In genomic region chr2:191066281-191067233, GRCh38 we compare ENCODE assay signal across 12 cellular contexts. TPM values are rescaled to one million over a fixed set of nuclear protein-coding genes. Genes with fewer than 3 reads are reported as not detected.
DNase-seq lines count a peak whose midpoint lies in the region; ATAC-seq and TF ChIP-seq lines count a peak whose summit lies in the region.
"Had no signal": no experiment of that assay in that cellular context is flagged by ENCODE, and none has a peak within 500 bp of the region (broad histone marks: within the 10 kb centered on the region; RNA-seq: fewer than 3 reads in every experiment).

No MANE protein-coding gene starts in this region.

- TF ChIP-seq CTCF in endothelial cell (IDR thresholded peaks at IDR 0.05; ENCODE audit: unreplicated experiment) = no peak

- H3K9me3 ChIP-seq in right cardiac atrium (ENCODE audit: control insufficient read depth, low read length) = no peaks in the 10 kb centered on the region
- H3K9me3 ChIP-seq in MG63 = no peaks in the 10 kb centered on the region

- H3K27me3 ChIP-seq in right cardiac atrium (ENCODE audit: control insufficient read depth, insufficient read depth) (no peaks in the 10 kb centered on the region), MG63 (no peaks in the 10 kb centered on the region)
- H3K27me3 ChIP-seq: cardiac muscle cell had no signal

- 59% methylated on average over 7 of the region's 7 CpGs for WGBS in right cardiac atrium

- intact Hi-C loops in Right ventricle myocardium superior (cut with DNase I) (no loop called here), right cardiac atrium (cut with DNase I) (no loop called here)

- peak overlapping the region; percentile 5 to 61 (median 53) for H3K4me3 Mint-ChIP-seq in T-cell
- H3K4me3 Mint-ChIP-seq in endothelial cell (ENCODE audit: unreplicated experiment) = no peak overlapping the region

- H3K27me3 Mint-ChIP-seq in T-cell = no peaks in the 10 kb centered on the region
- no peaks in the 10 kb centered on the region for H3K27me3 Mint-ChIP-seq in endothelial cell (ENCODE audit: unreplicated experiment)

- H3K9me3 Mint-ChIP-seq in T-cell = no peaks in the 10 kb centered on the region
- no peaks in the 10 kb centered on the region for H3K9me3 Mint-ChIP-seq in endothelial cell (ENCODE audit: unreplicated experiment)

- ATAC-seq in Right ventricle myocardium superior (ENCODE audit: poor library complexity) = peak; percentile 71
- ATAC-seq in right cardiac atrium = no peak
- peak; percentile 40 to 52 (median 46) for ATAC-seq in T-cell (replicated peaks in 1 of 4)
- ATAC-seq in GM18517 (IDR thresholded peaks at IDR 0.05; ENCODE audit: unreplicated experiment) = no peak
- ATAC-seq in HG03095 (IDR thresholded peaks at IDR 0.05; ENCODE audit: unreplicated experiment) = no peak

- CTCF ChIA-PET in T-cell (lab: Charles Lee) = interaction anchor here (0.6 to 1.0 kb wide), 4 partner anchors 14 to 746 kb away, joined by 3 to 4 read pairs (median 3); no protein-coding TSS in a partner anchor

- H3K4me3 ChIP-seq in right cardiac atrium (ENCODE audit: low read length) = no peak overlapping the region
- H3K4me3 ChIP-seq in MG63 = no peak overlapping the region
- H3K4me3 ChIP-seq: cardiac muscle cell, PC-9 had no signal

- POLR2A ChIA-PET in T-cell (lab: Charles Lee) = no interaction called here

- DNase-seq in Right ventricle myocardium superior (no peak), right cardiac atrium (no peak), T-cell (no peak), endothelial cell (ENCODE audit: low spot score) (no peak), AML-193 (lab: John Stamatoyannopoulos, UW) (no peak), MG63 (no peak)
- DNase-seq: PC-9; stimulated activated CD4-positive, alpha-beta T cell treated with anti-CD3 and anti-CD28 coated beads, Interleukin-2, amount 100 ng/mL, for 48 hours; stimulated activated naive CD4-positive, alpha-beta T cell treated with Interleukin-2 at 50 U/mL for 16 hours had no signal

- no peak overlapping the region for H3K27ac ChIP-seq in right cardiac atrium (ENCODE audit: low read length)
- H3K27ac ChIP-seq: cardiac muscle cell, PC-9 had no signal

- H3K4me1 Mint-ChIP-seq in T-cell = peaks cover 79 to 89% (median 86%) of the 10 kb centered on the region in 3 donors
- peaks cover 10% of the 10 kb centered on the region for H3K4me1 Mint-ChIP-seq in endothelial cell (ENCODE audit: unreplicated experiment)

- no peaks in the 10 kb centered on the region for H3K4me1 ChIP-seq in right cardiac atrium (ENCODE audit: control insufficient read depth, insufficient read depth, low read length)

- no peaks in the 10 kb centered on the region for H3K36me3 ChIP-seq in MG63
- H3K36me3 ChIP-seq: cardiac muscle cell had no signal

- H3K36me3 Mint-ChIP-seq in T-cell (peaks cover 44% of the 10 kb centered on the region), endothelial cell (ENCODE audit: low read depth, unreplicated experiment) (no peaks in the 10 kb centered on the region)

- peak overlapping the region; percentile 89 to 92 for H3K27ac Mint-ChIP-seq in T-cell
- H3K27ac Mint-ChIP-seq in endothelial cell (ENCODE audit: unreplicated experiment) = peak overlapping the region; percentile 70

RNA-seq across cellular contexts. Expression of gene STAT1, which starts 52.6 kb away (rescaled TPM):
- total RNA-seq in Right ventricle myocardium superior (31.5 TPM), right cardiac atrium (10 to 100 TPM; 45.9 to 73.2 (median 61.8) TPM), T-cell (100 to 1,000 TPM in 3 of 5 donors, 10 to 100 TPM in 2; 77.6 to 229 (median 152) TPM), endothelial cell (ENCODE audit: unreplicated experiment) (30.1 TPM)
- 19.4 TPM for polyA plus RNA-seq in right cardiac atrium
- 143 and 165 TPM in 2 replicates for total RNA-seq in MG63 (2014; rRNA removed; shearing (Covaris generic); ENCODE audit: low replicate concordance)

Comparison
In these comparisons a context has a peak if more than half of its experiments do, and no peak if none do; other contexts are left out.
1. ATAC-seq: peak in Right ventricle myocardium superior (single experiment) and T-cell (4 of 4); none in right cardiac atrium (0 of 2), GM18517 (single experiment) and HG03095 (single experiment).